Comparison of ENCODE assay signal across 10 cellular contexts in the genomic region with DNA sequence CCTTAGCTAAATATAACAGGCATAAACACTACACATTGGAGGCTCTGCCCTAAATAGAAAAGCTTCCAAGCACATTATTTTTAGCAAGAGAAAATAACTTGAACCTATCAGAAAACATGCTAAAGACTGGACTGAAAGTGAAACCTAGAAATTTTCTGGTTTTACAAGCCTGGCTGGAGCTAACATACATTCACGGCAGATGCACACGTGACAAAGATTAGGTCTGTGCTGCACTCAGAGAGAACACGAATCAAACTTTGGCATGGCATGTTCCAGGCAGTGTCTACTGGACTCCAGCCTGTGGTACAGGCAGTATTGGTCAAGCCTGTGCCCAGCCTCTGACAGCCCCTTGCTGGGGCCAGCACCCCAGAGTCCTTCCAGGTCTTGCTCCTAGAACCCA.
A peak's percentile ranks its signal among the peaks of the same experiment; 100 is the strongest.
DNase-seq lines count a peak whose midpoint lies in the region; ATAC-seq, FAIRE-seq and TF ChIP-seq lines count a peak whose summit lies in the region.
"Had no signal": no experiment of that assay in that cellular context is flagged by ENCODE, and none has a peak within 500 bp of the region (broad histone marks: within the 10 kb centered on the region; RNA-seq: fewer than 3 reads in every experiment).

No MANE protein-coding gene starts in this region.

- TF ChIP-seq POLR2A in stomach (IDR thresholded peaks at IDR 0.05), result no peak
- TF ChIP-seq POLR2A in Peyer's patch (IDR thresholded peaks at IDR 0.05), result no peak

- H3K4me3 ChIP-seq in kidney (ENCODE audit: low read length in 2 of 2) (no peak overlapping the region), stomach (no peak overlapping the region), aorta (ENCODE audit: low read length in 2 of 2) (no peak overlapping the region), Peyer's patch (peak overlapping the region in 1 of 4 donors; percentile 11)
- H3K4me3 ChIP-seq: HAP-1 had no signal

- H3K4me1 ChIP-seq in kidney (ENCODE audit: control insufficient read depth in 1 of 2, insufficient read depth in 1 of 2, low read depth in 1 of 2, low read length in 2 of 2) (no peaks in the 10 kb centered on the region), stomach (no peaks in the 10 kb centered on the region), aorta (ENCODE audit: control insufficient read depth in 1 of 2, insufficient read depth in 2 of 2, low read length in 2 of 2) (no peaks in the 10 kb centered on the region), Peyer's patch (no peaks in the 10 kb centered on the region)

- intact Hi-C loops in kidney (cut with DNase I) (no loop called here), stomach (cut with DNase I; ENCODE audit: low total_unique reads) (no loop called here), aorta (cut with DNase I) (no loop called here)

- no peak for TF ChIP-seq EP300 in stomach (IDR thresholded peaks at IDR 0.05)

- WGBS in stomach, 5 donors, result 29 to 56% (median 41%) methylated on average over 3 of the region's 3 CpGs
- WGBS in aorta, 2 donors, result 54 to 71% methylated on average over 3 of the region's 3 CpGs

- TF ChIP-seq CTCF in kidney (IDR thresholded peaks at IDR 0.05; ENCODE audit: borderline replicate concordance, extremely low read depth, insufficient read depth) (no peak), stomach (IDR thresholded peaks at IDR 0.05) (no peak), Peyer's patch (IDR thresholded peaks at IDR 0.05) (no peak)

- ATAC-seq in GM21515 (IDR thresholded peaks at IDR 0.05; ENCODE audit: unreplicated experiment) (peak; percentile 65), HG03565 (IDR thresholded peaks at IDR 0.05; ENCODE audit: unreplicated experiment) (peak; percentile 67), aorta (ENCODE audit: low FRiP score) (no peak)

- H3K9me3 ChIP-seq in kidney (ENCODE audit: control insufficient read depth in 1 of 2, low read length in 2 of 2), result no peaks in the 10 kb centered on the region
- H3K9me3 ChIP-seq in stomach, result no peaks in the 10 kb centered on the region
- H3K9me3 ChIP-seq in aorta (ENCODE audit: control insufficient read depth, low read length), result no peaks in the 10 kb centered on the region
- H3K9me3 ChIP-seq in Peyer's patch, result no peaks in the 10 kb centered on the region
- H3K9me3 ChIP-seq: HAP-1 had no signal

- H3K9ac ChIP-seq in kidney (ENCODE audit: low read length in 2 of 2), result no peak overlapping the region

- H3K27ac ChIP-seq in kidney (ENCODE audit: low read depth in 2 of 2, low read length in 2 of 2), result no peak overlapping the region
- H3K27ac ChIP-seq in stomach, result no peak overlapping the region
- no peak overlapping the region for H3K27ac ChIP-seq in aorta (ENCODE audit: low read depth in 1 of 2, low read length in 2 of 2)
- H3K27ac ChIP-seq in Peyer's patch, result no peak overlapping the region

- FAIRE-seq in GM18507 (lab: Jason Lieb, UNC) (peak; percentile 95), kidney (lab: Jason Lieb, UNC) (no peak)

- no peaks in the 10 kb centered on the region for H3K36me3 ChIP-seq in kidney (ENCODE audit: control insufficient read depth in 1 of 2, insufficient read depth in 2 of 2, low read length in 2 of 2)
- H3K36me3 ChIP-seq in stomach, result no peaks in the 10 kb centered on the region
- H3K36me3 ChIP-seq in aorta (ENCODE audit: control insufficient read depth in 1 of 2, insufficient read depth in 2 of 2, low read length in 1 of 2), result no peaks in the 10 kb centered on the region
- no peaks in the 10 kb centered on the region for H3K36me3 ChIP-seq in Peyer's patch
- H3K36me3 ChIP-seq: HAP-1 had no signal

- DNase-seq in GM18507 (ENCODE audit: extremely low spot score, insufficient read length, low read depth) (no peak), kidney (peak; percentile 32), ureter (ENCODE audit: low spot score) (no peak), stomach (no peak), aorta (no peak), Peyer's patch (no peak)
- DNase-seq: hypothalamus had no signal

- H3K27me3 ChIP-seq in stomach (peaks cover 0 to 6% (median 0%) of the 10 kb centered on the region in 3 donors), aorta (ENCODE audit: control insufficient read depth in 1 of 2, insufficient read depth in 2 of 2, low read length in 1 of 2) (no peaks in the 10 kb centered on the region), Peyer's patch (no peaks in the 10 kb centered on the region)
